In the genomic region with DNA sequence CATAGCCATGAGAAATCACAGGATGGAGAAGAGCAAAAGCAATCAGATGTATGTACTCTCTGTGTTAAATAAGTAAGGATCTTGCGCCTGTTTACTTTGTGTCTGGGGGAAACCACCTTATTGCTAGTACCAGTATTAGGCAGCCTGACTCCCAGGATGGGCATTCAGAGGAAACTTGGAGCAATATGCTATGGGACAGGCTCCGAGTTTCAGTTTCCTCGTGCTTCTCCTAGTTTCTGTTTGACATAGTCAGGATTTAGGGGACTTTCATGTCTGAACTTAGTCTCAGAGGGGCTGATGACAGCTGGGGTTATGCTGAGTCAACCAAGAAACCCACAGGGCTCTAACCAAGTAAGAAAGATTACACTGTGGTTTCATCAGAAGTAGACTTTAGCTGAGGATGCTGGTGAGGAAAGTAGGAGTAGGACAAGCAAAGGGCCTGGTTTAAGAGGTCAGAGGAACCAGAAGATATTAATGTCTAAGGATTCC, we compare ENCODE assay signal across 9 cellular contexts. TPM values are rescaled to one million over a fixed set of nuclear protein-coding genes. Genes with fewer than 3 reads are reported as not detected.
A peak's percentile ranks its signal among the peaks of the same experiment; 100 is the strongest.
DNase-seq lines count a peak whose midpoint lies in the region; ATAC-seq, FAIRE-seq and TF ChIP-seq lines count a peak whose summit lies in the region.
"Had no signal": no experiment of that assay in that cellular context is flagged by ENCODE, and none has a peak within 500 bp of the region (broad histone marks: within the 10 kb centered on the region; RNA-seq: fewer than 3 reads in every experiment).

No MANE protein-coding gene starts in this region.

- TF ChIP-seq RAD21 in IMR-90 (IDR thresholded peaks at IDR 0.05; ENCODE audit: low read length), result no peak

- DNase-seq in GM12892 (ENCODE audit: insufficient read length) (peak; percentile 22), IMR-90 (peak; percentile 51), brain microvascular endothelial cell (peak; percentile 31), NCI-H2227 treated with DMSO at 0.1 percent for 48 hours (lab: John Stamatoyannopoulos, UW) (no peak), H9 (no peak), sciatic nerve (ENCODE audit: low spot score) (no peak)
- DNase-seq in CD4-positive, alpha-beta memory T cell, result no peak

- peaks cover 2 to 4% of the 10 kb centered on the region in 2 donors for H3K27me3 Mint-ChIP-seq in CD4-positive, alpha-beta memory T cell
- H3K27me3 Mint-ChIP-seq in H9 (ENCODE audit: low read depth), result no peaks in the 10 kb centered on the region

- H3K36me3 Mint-ChIP-seq in CD4-positive, alpha-beta memory T cell, result peaks cover 0 to 2% of the 10 kb centered on the region in 2 donors
- H3K36me3 Mint-ChIP-seq in H9 (ENCODE audit: insufficient read depth in 1 of 3, low read depth in 3 of 3), result peaks cover 4 to 34% (median 24%) of the 10 kb centered on the region in 3 experiments; a peak in 6 of 7 replicates

- H3K4me2 ChIP-seq in IMR-90 (ENCODE audit: low read depth, low read length) (peak overlapping the region; percentile 26; the same call in 1 of the 2 replicates), H9 (ENCODE audit: insufficient read depth, insufficient read length, low read length) (no peak overlapping the region)

- H2AK9ac ChIP-seq in IMR-90 (replicated peaks; ENCODE audit: low read depth, low read length, poor library complexity), result no peak overlapping the region

- intact Hi-C loops in IMR-90 (cut with micrococcal nuclease) (no loop called here), sciatic nerve (cut with DNase I) (no loop called here)
- intact Hi-C loops in CD4-positive, alpha-beta memory T cell (cut with micrococcal nuclease), result no loop called here

- no peaks in the 10 kb centered on the region for H3K79me1 ChIP-seq in IMR-90 (ENCODE audit: low read depth in 1 of 2, low read length in 2 of 2)
- no peaks in the 10 kb centered on the region for H3K79me1 ChIP-seq in H9 (ENCODE audit: insufficient read depth, low read depth, low read length, poor library complexity, severe bottlenecking)

- peak; percentile 98 for FAIRE-seq in GM12892 (lab: Jason Lieb, UNC)

- H3K23ac ChIP-seq in IMR-90 (ENCODE audit: low read depth, low read length) (no peak overlapping the region), H9 (ENCODE audit: insufficient read length, low read depth, low read length) (no peak overlapping the region)

- H2BK120ac ChIP-seq in IMR-90 (ENCODE audit: low read depth, low read length), result peak overlapping the region; percentile 8; the same call in 1 of the 2 replicates
- no peak overlapping the region for H2BK120ac ChIP-seq in H9 (ENCODE audit: low read depth, low read length, poor library complexity, severe bottlenecking)

- H2BK15ac ChIP-seq in IMR-90 (ENCODE audit: low read depth, low read length), result no peak overlapping the region
- H2BK15ac ChIP-seq in H9 (ENCODE audit: low read depth, low read length), result no peak overlapping the region

- in situ Hi-C loops in IMR-90 (cut with MboI; ENCODE audit: low sequenced_read_pairs), result no loop called here
- in situ Hi-C loops in brain microvascular endothelial cell (cut with HindIII; ENCODE audit: low pct_ligation_motif_present, low sequenced_read_pairs), result no loop called here

- H4K8ac ChIP-seq in IMR-90 (ENCODE audit: low read depth in 2 of 2, low read length in 2 of 2), result no peak overlapping the region
- no peak overlapping the region for H4K8ac ChIP-seq in H9 (replicated peaks; ENCODE audit: insufficient read length, low read depth, low read length)

- H3K4me1 ChIP-seq in IMR-90 (ENCODE audit: control insufficient read depth, insufficient read depth, low read length), result no peaks in the 10 kb centered on the region
- H3K4me1 ChIP-seq in CD4-positive, alpha-beta memory T cell (ENCODE audit: insufficient read depth, low read length), result no peaks in the 10 kb centered on the region
- no peaks in the 10 kb centered on the region for H3K4me1 ChIP-seq in H9 (ENCODE audit: insufficient read depth, low read length)

- H3K4me3 ChIP-seq in IMR-90 (ENCODE audit: insufficient read depth, low read depth, low read length) (no peak overlapping the region), brain microvascular endothelial cell (ENCODE audit: low read depth, low read length) (no peak overlapping the region)
- H3K4me3 ChIP-seq in CD4-positive, alpha-beta memory T cell (ENCODE audit: low read length in 2 of 2), result no peak overlapping the region
- H3K4me3 ChIP-seq: thoracic aorta had no signal

- H3K27ac ChIP-seq in IMR-90 (ENCODE audit: insufficient read depth, low read length), result peak overlapping the region; percentile 22; the same call in 1 of the 2 replicates
- no peak overlapping the region for H3K27ac ChIP-seq in brain microvascular endothelial cell
- no peak overlapping the region for H3K27ac ChIP-seq in CD4-positive, alpha-beta memory T cell (ENCODE audit: low read depth, low read length)
- H3K27ac ChIP-seq in H9 (ENCODE audit: insufficient read length, low read depth, low read length), result no peak overlapping the region
- H3K27ac ChIP-seq: thoracic aorta had no signal

- no peak overlapping the region for H3K27ac Mint-ChIP-seq in CD4-positive, alpha-beta memory T cell
- no peak overlapping the region for H3K27ac Mint-ChIP-seq in H9

- no peak overlapping the region for H2BK5ac ChIP-seq in IMR-90 (ENCODE audit: low read depth, low read length, poor library complexity, severe bottlenecking)
- no peak overlapping the region for H2BK5ac ChIP-seq in H9 (ENCODE audit: insufficient read length, low read length)

- H3K14ac ChIP-seq in IMR-90 (replicated peaks; ENCODE audit: low read depth, low read length) (no peak overlapping the region), H9 (ENCODE audit: insufficient read depth, low read length) (no peak overlapping the region)

- no peak overlapping the region for H2AK5ac ChIP-seq in IMR-90 (ENCODE audit: low read depth, low read length)
- no peak overlapping the region for H2AK5ac ChIP-seq in H9 (ENCODE audit: insufficient read length, low read length)

- BruUV-seq in IMR-90 (replicated peaks; lab: Mats Ljungman, UMichigan), result no TSS peak

- H3K18ac ChIP-seq in IMR-90 (ENCODE audit: low read depth, low read length), result no peak overlapping the region
- H3K18ac ChIP-seq in H9 (ENCODE audit: insufficient read length, low read depth, low read length), result no peak overlapping the region

- dilution Hi-C loops in IMR-90 (cut with HindIII; ENCODE audit: low sequenced_read_pairs, unreplicated experiment), result no loop called here

- H2BK20ac ChIP-seq in IMR-90 (ENCODE audit: low read depth, low read length), result no peak overlapping the region
- H2BK20ac ChIP-seq in H9 (ENCODE audit: low read depth, low read length, poor library complexity, severe bottlenecking), result no peak overlapping the region

- CTCF ChIA-PET in IMR-90 (lab: Yijun Ruan, JAX), result interaction anchor here (0.6 kb wide), 1 partner anchor 828 kb away, joined by 4 read pairs; no protein-coding TSS in a partner anchor
- CTCF ChIA-PET in CD4-positive, alpha-beta memory T cell (lab: Charles Lee; ENCODE audit: partially characterized antibody), result no interaction called here

- no peak overlapping the region for H4K5ac ChIP-seq in IMR-90 (ENCODE audit: low read depth, low read length)
- H4K5ac ChIP-seq in H9 (ENCODE audit: insufficient read length, low read depth, low read length), result no peak overlapping the region

- H3K79me2 ChIP-seq in H9 (ENCODE audit: insufficient read depth, low read length), result no peaks in the 10 kb centered on the region

- TF ChIP-seq POLR2A in GM12892 (IDR thresholded peaks at IDR 0.05; ENCODE audit: low read depth, low read length) (no peak), IMR-90 (IDR thresholded peaks at IDR 0.05; ENCODE audit: low read depth, low read length) (no peak)

- no peaks in the 10 kb centered on the region for H3K23me2 ChIP-seq in H9 (ENCODE audit: insufficient read length, low read depth, low read length, poor library complexity, severe bottlenecking)

- H2AFZ ChIP-seq in IMR-90 (replicated peaks; ENCODE audit: low read length, poor library complexity) (no peak overlapping the region), H9 (ENCODE audit: low read length) (no peak overlapping the region)

- TF ChIP-seq CTCF in IMR-90 (conservative IDR thresholded peaks at IDR 0.05; ENCODE audit: low read depth, low read length), result no peak
- TF ChIP-seq CTCF in brain microvascular endothelial cell (IDR thresholded peaks at IDR 0.05; ENCODE audit: low read depth, low read length, missing control alignments), result no peak
- no peak for TF ChIP-seq CTCF in H9 (conservative IDR thresholded peaks at IDR 0.05)

- H3K9me3 ChIP-seq in IMR-90 (ENCODE audit: control insufficient read depth, insufficient read depth, low read length) (no peaks in the 10 kb centered on the region), H9 (ENCODE audit: control insufficient read depth, low read depth, low read length) (no peaks in the 10 kb centered on the region)
- no peaks in the 10 kb centered on the region for H3K9me3 ChIP-seq in CD4-positive, alpha-beta memory T cell (ENCODE audit: control insufficient read depth in 1 of 2, low read length in 2 of 2)
- H3K9me3 ChIP-seq: thoracic aorta had no signal

- H3T11ph ChIP-seq in H9 (ENCODE audit: low read length), result no peak overlapping the region

- H3K56ac ChIP-seq in IMR-90 (ENCODE audit: extremely low read depth, insufficient read depth, low read length) (no peak overlapping the region), H9 (ENCODE audit: insufficient read length, low read depth, low read length) (no peak overlapping the region)

- no peaks in the 10 kb centered on the region for H3K9me1 ChIP-seq in IMR-90 (ENCODE audit: insufficient read depth, low read length)

- peak overlapping the region in 1 of 8 donors; percentile 36 for H3K4me3 Mint-ChIP-seq in CD4-positive, alpha-beta memory T cell
- H3K4me3 Mint-ChIP-seq in H9, result no peak overlapping the region

- peaks cover 0 to 3% (median 0%) of the 10 kb centered on the region in 8 donors for H3K9me3 Mint-ChIP-seq in CD4-positive, alpha-beta memory T cell
- no peaks in the 10 kb centered on the region; a peak in 1 of 5 replicates for H3K9me3 Mint-ChIP-seq in H9

- ATAC-seq in GM21528 (IDR thresholded peaks at IDR 0.05; ENCODE audit: low FRiP score, unreplicated experiment) (peak; percentile 98), IMR-90 (ENCODE audit: low read depth) (no peak; the same call in 1 of the 2 replicates), sciatic nerve (no peak)

- no peak overlapping the region for H4K91ac ChIP-seq in IMR-90 (ENCODE audit: insufficient read depth, low read depth, low read length)
- H4K91ac ChIP-seq in H9 (ENCODE audit: insufficient read length, low read depth, low read length), result no peak overlapping the region

- H3K36me3 ChIP-seq in IMR-90 (ENCODE audit: control insufficient read depth, insufficient read depth, low read length), result no peaks in the 10 kb centered on the region
- H3K36me3 ChIP-seq in brain microvascular endothelial cell (replicated peaks), result no peaks in the 10 kb centered on the region
- H3K36me3 ChIP-seq in CD4-positive, alpha-beta memory T cell (ENCODE audit: insufficient read depth, low read length), result no peaks in the 10 kb centered on the region
- H3K36me3 ChIP-seq: thoracic aorta had no signal

- H4K20me1 ChIP-seq in IMR-90 (ENCODE audit: insufficient read depth, low read length) (no peaks in the 10 kb centered on the region), H9 (ENCODE audit: control insufficient read depth, insufficient read depth, insufficient read length) (no peaks in the 10 kb centered on the region)

- H3K4ac ChIP-seq in IMR-90 (ENCODE audit: low read depth, low read length) (no peak overlapping the region), H9 (ENCODE audit: low read depth, low read length) (no peak overlapping the region)

- peaks cover 3 to 9% (median 6%) of the 10 kb centered on the region in 4 donors for H3K4me1 Mint-ChIP-seq in CD4-positive, alpha-beta memory T cell
- H3K4me1 Mint-ChIP-seq in H9, result peaks cover under 1 to 2% of the 10 kb centered on the region in 2 experiments; a peak in 1 of 4 replicates

- no CpG with 5 or more reads among the region's 3 CpGs for whole genome bisulfite sequencing in IMR-90 (ENCODE audit: extremely low coverage in 2 of 2, insufficient read length in 1 of 2), 2 experiments
- no CpG with 5 or more reads among the region's 3 CpGs for WGBS in H9 (ENCODE audit: extremely low coverage, insufficient read length, low lambda C conversion rate)

- no peak overlapping the region for H2BK12ac ChIP-seq in H9 (ENCODE audit: insufficient read length, low read depth, low read length)

- H3K27me3 ChIP-seq in IMR-90 (ENCODE audit: control insufficient read depth, insufficient read depth, low read length) (peaks cover 2% of the 10 kb centered on the region; the same call in 1 of the 2 replicates), brain microvascular endothelial cell (replicated peaks) (no peaks in the 10 kb centered on the region), H9 (ENCODE audit: insufficient read depth, low read length) (no peaks in the 10 kb centered on the region)
- no peaks in the 10 kb centered on the region for H3K27me3 ChIP-seq in CD4-positive, alpha-beta memory T cell (ENCODE audit: insufficient read depth, low read length)

- H3K9ac ChIP-seq in IMR-90 (ENCODE audit: low read depth, low read length) (no peak overlapping the region), H9 (ENCODE audit: extremely low read depth, insufficient read length, low read length) (no peak overlapping the region)

- POLR2A ChIA-PET in IMR-90 (lab: Charles Lee; ENCODE audit: unreplicated experiment), result no interaction called here
- POLR2A ChIA-PET in CD4-positive, alpha-beta memory T cell (lab: Charles Lee; ENCODE audit: partially characterized antibody), result no interaction called here

RNA-seq across cellular contexts. Expression of a gene that starts 13.5 kb away (rescaled TPM):
- not detected for polyA plus RNA-seq in GM12892 (2012; ENCODE audit: missing spikeins)
- total RNA-seq in IMR-90 (2012; rRNA removed) (not detected in 2 replicates), H9 (2021) (15.6 and 15.9 TPM in 2 replicates), sciatic nerve (1.2 TPM)
- not detected in 2 replicates for polyA plus RNA-seq in IMR-90 (2012; rRNA removed)
- not detected in 2 replicates for polyA plus RNA-seq in IMR-90 (2012; cell fraction: cytosol; rRNA removed)
- polyA plus RNA-seq in IMR-90 (2012; cell fraction: nucleus; rRNA removed; ENCODE audit: low replicate concordance), result not detected in 2 replicates
- not detected for total RNA-seq in CD4-positive, alpha-beta memory T cell
- polyA plus RNA-seq in CD4-positive, alpha-beta memory T cell, result not detected

Comparison
In these comparisons a context has a peak if more than half of its experiments do, and no peak if none do; other contexts are left out.
1. DNase-seq: peak in GM12892 (single experiment), IMR-90 (single experiment) and brain microvascular endothelial cell (single experiment); none in CD4-positive, alpha-beta memory T cell (0 of 5), NCI-H2227 treated with DMSO at 0.1 percent for 48 hours (single experiment), H9 (single experiment) and sciatic nerve (single experiment).